Comparison of ENCODE assay signal across 11 cellular contexts in the genomic region with DNA sequence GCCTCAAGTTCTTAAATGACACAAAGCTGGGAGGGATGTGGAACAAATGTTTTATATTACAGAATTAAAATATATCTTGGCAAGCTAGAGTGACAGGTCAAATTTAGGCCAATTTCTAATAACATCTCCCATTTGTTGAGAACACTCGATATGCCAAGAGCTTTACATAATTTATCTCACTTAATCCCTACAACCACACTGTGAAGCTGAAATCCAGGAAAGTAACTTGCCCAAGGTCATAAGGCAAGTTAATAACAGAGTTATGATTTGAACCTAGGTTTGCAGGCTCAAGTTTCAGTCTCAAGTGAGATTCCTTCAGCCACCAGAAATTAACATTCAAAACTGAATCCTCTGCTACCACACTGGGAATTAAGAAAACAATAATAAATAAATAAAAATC. TPM values are rescaled to one million over a fixed set of nuclear protein-coding genes. Genes with fewer than 3 reads are reported as not detected.
DNase-seq lines count a peak whose midpoint lies in the region; ATAC-seq and TF ChIP-seq lines count a peak whose summit lies in the region.
"Had no signal": no experiment of that assay in that cellular context is flagged by ENCODE, and none has a peak within 500 bp of the region (broad histone marks: within the 10 kb centered on the region; RNA-seq: fewer than 3 reads in every experiment).

No MANE protein-coding gene starts in this region.

- no peaks in the 10 kb centered on the region for H3K36me3 ChIP-seq in thyroid gland

- CTCF ChIA-PET in HEK293T (lab: Yijun Ruan, JAX) = interaction anchor here (0.6 to 1.1 kb wide), 2 partner anchors 8 to 32 kb away, joined by 3 read pairs; no protein-coding TSS in a partner anchor

- peak; percentile 87 for DNase-seq in NCI-H524 treated with DMSO at 0.1 percent for 48 hours (lab: John Stamatoyannopoulos, UW)
- DNase-seq in caudate nucleus (lab: John Stamatoyannopoulos, UW) = no peak
- no peak for DNase-seq in memory B cell (ENCODE audit: low spot score in 2 of 2)
- no peak for DNase-seq in thyroid gland
- no peak for DNase-seq in HEK293T (ENCODE audit: extremely low spot score)
- DNase-seq in SHP77 (lab: John Stamatoyannopoulos, UW) = no peak
- DNase-seq in activated CD4-positive, alpha-beta T cell treated with anti-CD3 and anti-CD28 coated beads, Interleukin-2, amount 50 U/mL, for 1 hour = no peak
- no peak for DNase-seq in NCI-H187 (lab: John Stamatoyannopoulos, UW)
- DNase-seq: activated CD4-positive, alpha-beta T cell treated with anti-CD3 and anti-CD28 coated beads, Interleukin-2, amount 10 ng/mL, durations not matched to agents 7 days and 5 days had no signal

- intact Hi-C loops in thyroid gland (cut with DNase I) = no loop called here

- POLR2A ChIA-PET in HEK293T (lab: Yijun Ruan, JAX) = no interaction called here

- no peaks in the 10 kb centered on the region for H3K27me3 ChIP-seq in thyroid gland

- H3K4me1 ChIP-seq in thyroid gland = peaks cover 31 to 40% of the 10 kb centered on the region in 2 donors

- H3K27ac ChIP-seq in caudate nucleus (ENCODE audit: low read depth, low read length) (peak overlapping the region; percentile 82), thyroid gland (peak overlapping the region; percentile 40 to 83 (median 71))
- H3K27ac ChIP-seq: parathyroid adenoma had no signal

- ATAC-seq in memory B cell (ENCODE audit: low read depth) = no peak

- H3K4me3 Mint-ChIP-seq in memory B cell = no peak overlapping the region
- H3K4me3 Mint-ChIP-seq: activated CD4-positive, alpha-beta T cell treated with anti-CD3 and anti-CD28 coated beads, Interleukin-2, amount 10 ng/mL, durations not matched to agents 7 days and 5 days; activated naive CD4-positive, alpha-beta T cell treated with anti-CD3 and anti-CD28 coated beads, Interleukin-2, amount 50 U/mL, for 24 hours had no signal

- no peaks in the 10 kb centered on the region for H3K9me3 ChIP-seq in thyroid gland

- TF ChIP-seq POLR2A in thyroid gland (IDR thresholded peaks at IDR 0.05) = no peak

- H3K36me3 Mint-ChIP-seq in memory B cell = peaks cover 26% of the 10 kb centered on the region

- peaks cover 53% of the 10 kb centered on the region for H3K4me1 Mint-ChIP-seq in memory B cell

- H3K27ac Mint-ChIP-seq in memory B cell = peak overlapping the region; percentile 88
- H3K27ac Mint-ChIP-seq: activated CD4-positive, alpha-beta T cell treated with anti-CD3 and anti-CD28 coated beads, Interleukin-2, amount 10 ng/mL, durations not matched to agents 7 days and 5 days; activated naive CD4-positive, alpha-beta T cell treated with anti-CD3 and anti-CD28 coated beads, Interleukin-2, amount 50 U/mL, for 24 hours had no signal

- H3K9me3 Mint-ChIP-seq in memory B cell = no peaks in the 10 kb centered on the region
- H3K9me3 Mint-ChIP-seq: activated naive CD4-positive, alpha-beta T cell treated with anti-CD3 and anti-CD28 coated beads, Interleukin-2, amount 50 U/mL, for 24 hours had no signal

- TF ChIP-seq CTCF in thyroid gland (IDR thresholded peaks at IDR 0.05) = no peak

- no peaks in the 10 kb centered on the region for H3K27me3 Mint-ChIP-seq in memory B cell
- H3K27me3 Mint-ChIP-seq: activated CD4-positive, alpha-beta T cell treated with anti-CD3 and anti-CD28 coated beads, Interleukin-2, amount 10 ng/mL, durations not matched to agents 7 days and 5 days; activated naive CD4-positive, alpha-beta T cell treated with anti-CD3 and anti-CD28 coated beads, Interleukin-2, amount 50 U/mL, for 24 hours had no signal

- WGBS in thyroid gland, 2 donors = 56 to 70% methylated on average over 1 of the region's 1 CpG

- H3K4me3 ChIP-seq in thyroid gland (replicated peaks in 1 of 3) = no peak overlapping the region

TF ChIP-seq in HEK293T, 16 proteins besides CTCF, POLR2A, EP300 and RAD21:
- no peak for TF ChIP-seq BHLHE40 (IDR thresholded peaks at IDR 0.05; ENCODE audit: borderline replicate concordance)
- no peak for TF ChIP-seq LEF1 (IDR thresholded peaks at IDR 0.05; ENCODE audit: borderline replicate concordance)
- no peak for TF ChIP-seq TARDBP (IDR thresholded peaks at IDR 0.05)
- no peak for TF ChIP-seq HDGF (IDR thresholded peaks at IDR 0.05; ENCODE audit: borderline replicate concordance)
- TF ChIP-seq FOXM1 (IDR thresholded peaks at IDR 0.05; ENCODE audit: borderline replicate concordance) = no peak
- no peak for TF ChIP-seq L3MBTL2 (conservative IDR thresholded peaks at IDR 0.05)
- TF ChIP-seq CTBP1 (IDR thresholded peaks at IDR 0.05; ENCODE audit: borderline replicate concordance) = no peak
- TF ChIP-seq ZNF384 (IDR thresholded peaks at IDR 0.05) = no peak
- TF ChIP-seq ARNT (IDR thresholded peaks at IDR 0.05) = no peak
- TF ChIP-seq SP1 (IDR thresholded peaks at IDR 0.05) = no peak
- no peak for TF ChIP-seq FOXA1 (IDR thresholded peaks at IDR 0.05)
- no peak for TF ChIP-seq ELF4 (IDR thresholded peaks at IDR 0.05)
- TF ChIP-seq, protein P1, sequence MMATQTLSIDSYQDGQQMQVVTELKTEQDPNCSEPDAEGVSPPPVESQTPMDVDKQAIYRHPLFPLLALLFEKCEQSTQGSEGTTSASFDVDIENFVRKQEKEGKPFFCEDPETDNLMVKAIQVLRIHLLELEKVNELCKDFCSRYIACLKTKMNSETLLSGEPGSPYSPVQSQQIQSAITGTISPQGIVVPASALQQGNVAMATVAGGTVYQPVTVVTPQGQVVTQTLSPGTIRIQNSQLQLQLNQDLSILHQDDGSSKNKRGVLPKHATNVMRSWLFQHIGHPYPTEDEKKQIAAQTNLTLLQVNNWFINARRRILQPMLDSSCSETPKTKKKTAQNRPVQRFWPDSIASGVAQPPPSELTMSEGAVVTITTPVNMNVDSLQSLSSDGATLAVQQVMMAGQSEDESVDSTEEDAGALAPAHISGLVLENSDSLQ (IDR thresholded peaks at IDR 0.05) = no peak
- TF ChIP-seq SUZ12 (IDR thresholded peaks at IDR 0.05) = no peak
TF ChIP-seq in HEK293T: peak in this region for 0.

RNA-seq across cellular contexts. Expression of a gene that starts 38.3 kb away (rescaled TPM):
- total RNA-seq in thyroid gland = 10 to 100 TPM; 12.0 to 30.0 (median 22.8) TPM
